In genomic region chr22:40499187-40499753, GRCh38 we compare ENCODE assay signal across 9 cellular contexts.
DNase-seq lines count a peak whose midpoint lies in the region; ATAC-seq and TF ChIP-seq lines count a peak whose summit lies in the region.
"Had no signal": no experiment of that assay in that cellular context is flagged by ENCODE, and none has a peak within 500 bp of the region (broad histone marks: within the 10 kb centered on the region; RNA-seq: fewer than 3 reads in every experiment).

No MANE protein-coding gene starts in this region.

- no peaks in the 10 kb centered on the region for H3K9me3 Mint-ChIP-seq in osteocyte (ENCODE audit: unreplicated experiment)

- H3K36me3 ChIP-seq in Panc1 (ENCODE audit: control insufficient read depth, insufficient read depth, low read length) = no peaks in the 10 kb centered on the region

- H3K27ac ChIP-seq in Panc1 (ENCODE audit: low read length) = peak overlapping the region; percentile 90

- ATAC-seq in activated CD4-positive, CD25-positive, alpha-beta regulatory T cell treated with anti-CD3 and anti-CD28 coated beads, Interleukin-2, amount 50 U/mL, for 24 hours = peak; percentile 71 to 79
- ATAC-seq in Panc1 = peak; percentile 92

- in situ Hi-C loops in Panc1 (cut with HindIII; ENCODE audit: low pct_unique_long_range_greater_than_20kb, low sequenced_read_pairs) = no loop called here

- TF ChIP-seq CTCF in Panc1 (IDR thresholded peaks at IDR 0.05) (no peak), osteocyte (IDR thresholded peaks at IDR 0.05) (no peak)

- H3K36me3 Mint-ChIP-seq in osteocyte (ENCODE audit: unreplicated experiment) = peaks cover 7% of the 10 kb centered on the region

- H3K4me1 ChIP-seq in Panc1 (ENCODE audit: control insufficient read depth, insufficient read depth, low read length) = peaks cover 33% of the 10 kb centered on the region

- POLR2A ChIA-PET in Panc1 (lab: Charles Lee) = no interaction called here

- TSS peak; percentile 100 for BruUV-seq in Panc1 (replicated peaks; lab: Mats Ljungman, UMichigan)

- H3K27ac Mint-ChIP-seq in osteocyte (ENCODE audit: unreplicated experiment) = peak overlapping the region; percentile 90
- H3K27ac Mint-ChIP-seq: B cell had no signal

- intact Hi-C loops in Panc1 (cut with micrococcal nuclease; ENCODE audit: unreplicated experiment) = no loop called here

- CTCF ChIA-PET in Panc1 (lab: Charles Lee) = no interaction called here

- H3K4me3 ChIP-seq in Panc1 (ENCODE audit: low read depth in 2 of 2, low read length in 2 of 2) = no peak overlapping the region

- H3K9me3 ChIP-seq in Panc1 (ENCODE audit: control insufficient read depth, insufficient read depth, low read depth, low read length) = no peaks in the 10 kb centered on the region

- no peaks in the 10 kb centered on the region for H3K27me3 Mint-ChIP-seq in osteocyte (ENCODE audit: unreplicated experiment)
- H3K27me3 Mint-ChIP-seq: B cell had no signal

- no peaks in the 10 kb centered on the region for H3K27me3 ChIP-seq in Panc1 (ENCODE audit: control insufficient read depth, insufficient read depth, low read length)

- no peak for DNase-seq in activated CD4-positive, CD25-positive, alpha-beta regulatory T cell (lab: John Stamatoyannopoulos, UW)
- DNase-seq in Panc1 (ENCODE audit: low read depth, low spot score) = peak; percentile 85
- DNase-seq in epidermal melanocyte (ENCODE audit: insufficient read length, low spot score) = peak; percentile 78
- no peak for DNase-seq in osteocyte (ENCODE audit: extremely low spot score, unreplicated experiment)
- no peak for DNase-seq in hypothalamus (lab: John Stamatoyannopoulos, UW)
- DNase-seq in iPS-NIHi11 (ENCODE audit: low spot score) = no peak
- no peak for DNase-seq in stimulated activated CD4-positive, alpha-beta T cell treated with anti-CD3 and anti-CD28 coated beads, Interleukin-4, amount 100 ng/mL, for 24 hours

- peaks cover 43% of the 10 kb centered on the region for H3K4me1 Mint-ChIP-seq in osteocyte (ENCODE audit: unreplicated experiment)

- H3K4me3 Mint-ChIP-seq in osteocyte (ENCODE audit: unreplicated experiment) = peak overlapping the region; percentile 19
- H3K4me3 Mint-ChIP-seq: B cell had no signal

Comparison
In these comparisons a context has a peak if more than half of its experiments do, and no peak if none do; other contexts are left out.
1. DNase-seq: peak in Panc1 (single experiment) and epidermal melanocyte (single experiment); none in activated CD4-positive, CD25-positive, alpha-beta regulatory T cell (0 of 4), osteocyte (single experiment), hypothalamus (0 of 51), iPS-NIHi11 (single experiment) and stimulated activated CD4-positive, alpha-beta T cell treated with anti-CD3 and anti-CD28 coated beads, Interleukin-4, amount 100 ng/mL, for 24 hours (single experiment).